In genomic region chr10:102632394-102633062, GRCh38 we compare ENCODE assay signal across 10 cellular contexts. TPM values are rescaled to one million over a fixed set of nuclear protein-coding genes. Genes with fewer than 3 reads are reported as not detected.
DNase-seq lines count a peak whose midpoint lies in the region; TF ChIP-seq lines count a peak whose summit lies in the region.
"Had no signal": no experiment of that assay in that cellular context is flagged by ENCODE, and none has a peak within 500 bp of the region (broad histone marks: within the 10 kb centered on the region; RNA-seq: fewer than 3 reads in every experiment).

No MANE protein-coding gene starts in this region.

- no peaks in the 10 kb centered on the region for H3K36me3 Mint-ChIP-seq in T-helper 1 cell treated with Interleukin-12 subunit alpha and Interleukin-12 subunit beta and Interleukin-4 antibody, amounts not matched to agents 30 μg/mL and 1 μg/mL, for 36 hours (ENCODE audit: low read depth)

- peaks cover 0 to 11% of the 10 kb centered on the region in 2 donors for H3K36me3 ChIP-seq in adrenal gland (replicated peaks in 1 of 2)

- H3K4me3 Mint-ChIP-seq in T-helper 1 cell treated with Interleukin-12 subunit alpha and Interleukin-12 subunit beta and Interleukin-4 antibody, amounts not matched to agents 30 μg/mL and 1 μg/mL, for 36 hours, result peak overlapping the region; percentile 27

- no peaks in the 10 kb centered on the region for H3K9me3 ChIP-seq in adrenal gland (replicated peaks in 1 of 3)
- H3K9me3 ChIP-seq: A549 had no signal

- H3K4me3 ChIP-seq in adrenal gland, result peak overlapping the region in 1 of 4 donors; percentile 20
- H3K4me3 ChIP-seq: A549 had no signal

- TF ChIP-seq POLR2A in adrenal gland (IDR thresholded peaks at IDR 0.05), result peak in 1 of 2 donors; percentile 9

- intact Hi-C loops in adrenal gland (cut with DNase I), result no loop called here

- no peaks in the 10 kb centered on the region for H3K27me3 Mint-ChIP-seq in T-helper 1 cell treated with Interleukin-12 subunit alpha and Interleukin-12 subunit beta and Interleukin-4 antibody, amounts not matched to agents 30 μg/mL and 1 μg/mL, for 36 hours (ENCODE audit: low read depth)

- H3K27ac ChIP-seq in adrenal gland, result peak overlapping the region in 4 of 5 donors; percentile 41 to 88 (median 66)
- H3K27ac ChIP-seq in layer of hippocampus (ENCODE audit: low read depth, low read length), result peak overlapping the region; percentile 8
- peak overlapping the region; percentile 52 for H3K27ac ChIP-seq in temporal lobe (ENCODE audit: low read depth, low read length)

- H3K27me3 ChIP-seq in adrenal gland, result no peaks in the 10 kb centered on the region
- H3K27me3 ChIP-seq in layer of hippocampus (ENCODE audit: control insufficient read depth, insufficient read depth, low read length), result no peaks in the 10 kb centered on the region

- no peaks in the 10 kb centered on the region for H3K9me3 Mint-ChIP-seq in T-helper 1 cell treated with Interleukin-12 subunit alpha and Interleukin-12 subunit beta and Interleukin-4 antibody, amounts not matched to agents 30 μg/mL and 1 μg/mL, for 36 hours

- peaks cover 38% of the 10 kb centered on the region for H3K4me1 Mint-ChIP-seq in T-helper 1 cell treated with Interleukin-12 subunit alpha and Interleukin-12 subunit beta and Interleukin-4 antibody, amounts not matched to agents 30 μg/mL and 1 μg/mL, for 36 hours (ENCODE audit: low read depth)

- WGBS in adrenal gland, 4 donors, result 34 to 100% (median 43%) methylated on average over 1 to 3 of the region's 3 CpGs

- no peak for TF ChIP-seq CTCF in adrenal gland (IDR thresholded peaks at IDR 0.05)

- peaks cover 30 to 56% of the 10 kb centered on the region in 2 donors for H3K4me1 ChIP-seq in adrenal gland (replicated peaks in 1 of 2)

- DNase-seq in T-helper 1 cell (no peak), adrenal gland (peak in 3 of 7 donors; percentile 39 to 57 (median 56)), cerebellar nuclear complex (lab: John Stamatoyannopoulos, UW) (no peak), GM19238 (ENCODE audit: insufficient read length, low spot score) (no peak)
- DNase-seq in stimulated activated CD4-positive, alpha-beta T cell treated with anti-CD3 and anti-CD28 coated beads, Interleukin-1b, Interleukin-23, amount 100 ng/mL, for 48 hours, result no peak
- DNase-seq: NCI-H1930 had no signal

- peak overlapping the region; percentile 62 for H3K27ac Mint-ChIP-seq in T-helper 1 cell treated with Interleukin-12 subunit alpha and Interleukin-12 subunit beta and Interleukin-4 antibody, amounts not matched to agents 30 μg/mL and 1 μg/mL, for 36 hours

RNA-seq across cellular contexts. Expression of gene TRIM8, which starts 11.8 kb away (rescaled TPM):
- total RNA-seq in adrenal gland, result 100 to 1,000 TPM in 7 of 8 donors, 10 to 100 TPM in 1; 73.1 to 175 (median 138) TPM
- polyA plus RNA-seq in adrenal gland, result 10 to 100 TPM; 45.0 to 57.6 (median 53.0) TPM
- 27.0 TPM for total RNA-seq in temporal lobe

Comparison
In these comparisons a context has a peak if more than half of its experiments do, and no peak if none do; other contexts are left out.
1. H3K27ac ChIP-seq: peak in every context shown above with its lines; median percentile 66 in adrenal gland; 52 in temporal lobe; 8 in layer of hippocampus.